In the genomic region with DNA sequence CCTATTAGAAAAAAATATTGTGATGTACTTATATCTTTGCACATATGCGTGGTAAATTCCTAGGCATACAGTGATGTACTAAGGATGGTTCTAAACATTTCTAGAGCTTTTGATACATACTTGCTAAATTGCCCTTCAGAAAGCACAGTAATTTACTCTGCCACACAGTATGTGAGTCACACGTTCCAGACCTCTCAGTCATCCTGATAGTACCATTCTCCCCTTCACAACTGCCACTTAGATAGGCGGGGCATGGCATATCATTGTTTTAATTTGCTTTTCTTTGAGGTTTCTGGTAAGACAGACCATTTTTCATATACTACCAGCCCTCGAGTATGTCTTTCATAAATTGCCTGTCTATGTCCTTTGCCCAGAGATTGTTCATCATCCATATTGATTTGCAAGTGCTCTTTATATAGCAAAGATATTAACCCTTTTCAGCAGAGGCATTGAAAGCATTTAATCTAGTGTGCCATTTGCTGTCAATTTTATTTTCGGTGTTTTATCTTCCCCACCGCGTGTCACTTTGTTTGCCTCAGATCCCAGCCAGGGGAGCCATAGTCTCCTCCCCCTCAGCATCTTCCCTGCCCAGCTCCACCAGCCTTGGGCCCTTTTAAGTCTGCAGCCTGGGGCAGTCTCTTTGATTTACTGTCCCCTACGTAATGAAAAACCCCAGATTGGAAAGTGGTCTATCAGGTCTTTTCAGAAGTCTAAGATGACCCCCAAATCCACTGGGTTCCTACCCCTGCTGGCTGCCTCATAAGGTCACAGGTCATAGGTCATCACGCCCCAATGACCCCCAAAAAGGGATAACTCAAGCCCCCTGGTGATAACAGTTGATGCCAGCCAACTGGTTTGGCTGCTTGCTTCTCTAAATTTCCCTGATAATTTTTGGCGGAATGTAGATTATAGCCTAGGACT, we compare ENCODE assay signal across 20 cellular contexts. TPM values are rescaled to one million over a fixed set of nuclear protein-coding genes. Genes with fewer than 3 reads are reported as not detected.
DNase-seq lines count a peak whose midpoint lies in the region; ATAC-seq and TF ChIP-seq lines count a peak whose summit lies in the region.
"Had no signal": no experiment of that assay in that cellular context is flagged by ENCODE, and none has a peak within 500 bp of the region (broad histone marks: within the 10 kb centered on the region; RNA-seq: fewer than 3 reads in every experiment).

No MANE protein-coding gene starts in this region.

- CTCF ChIA-PET in Panc1 (lab: Charles Lee), result interaction anchor here (0.7 to 0.9 kb wide), 2 partner anchors 16 to 21 kb away, joined by 3 read pairs; no protein-coding TSS in a partner anchor

- H3K27ac Mint-ChIP-seq in activated naive CD8-positive, alpha-beta T cell treated with anti-CD3 and anti-CD28 coated beads, Interleukin-2, amount 50 U/mL, for 24 hours, result no peak overlapping the region
- H3K27ac Mint-ChIP-seq in activated naive CD8-positive, alpha-beta T cell treated with anti-CD3 and anti-CD28 coated beads for 36 hours, result no peak overlapping the region
- H3K27ac Mint-ChIP-seq: brain, immature natural killer cell had no signal

- H3K27me3 ChIP-seq in Panc1 (ENCODE audit: control insufficient read depth, insufficient read depth, low read length), result no peaks in the 10 kb centered on the region; the same call in 1 of the 2 replicates
- H3K27me3 ChIP-seq: ovary, Peyer's patch had no signal

- DNase-seq in activated naive CD8-positive, alpha-beta T cell treated with anti-CD3 and anti-CD28 coated beads, Interleukin-2, amount 50 U/mL, for 24 hours, result no peak
- DNase-seq in activated naive CD8-positive, alpha-beta T cell treated with anti-CD3 and anti-CD28 coated beads for 36 hours, result no peak
- DNase-seq in Panc1 (ENCODE audit: low read depth, low spot score), result no peak
- DNase-seq in epithelial cell of esophagus (ENCODE audit: low read depth), result peak; percentile 76
- no peak for DNase-seq in RPMI8226
- DNase-seq in NCI-H2196 (lab: John Stamatoyannopoulos, UW; ENCODE audit: unreplicated experiment), result no peak
- DNase-seq: activated CD4-positive, alpha-beta T cell treated with anti-CD3 and anti-CD28 coated beads, Interleukin-2, amount 50 U/mL, for 1 hour; effector memory CD4-positive, alpha-beta T cell; gastrocnemius medialis; immature natural killer cell; NCI-H1417; NCI-H510A treated with DMSO at 0.1 percent for 48 hours; ovary; Peyer's patch; stimulated activated CD4-positive, alpha-beta T cell treated with anti-CD3 and anti-CD28 coated beads, Interleukin-12 subunit alpha, Interleukin-12 subunit beta, amount 100 ng/mL, for 4 hours had no signal

- H3K4me1 ChIP-seq in Panc1 (ENCODE audit: control insufficient read depth, insufficient read depth, low read length), result no peaks in the 10 kb centered on the region
- H3K4me1 ChIP-seq: gastrocnemius medialis, Peyer's patch, suprapubic skin had no signal

- H3K36me3 ChIP-seq in Panc1 (ENCODE audit: control insufficient read depth, insufficient read depth, low read length), result no peaks in the 10 kb centered on the region
- H3K36me3 ChIP-seq: gastrocnemius medialis, ovary, Peyer's patch, suprapubic skin had no signal

- no peak for TF ChIP-seq CTCF in Panc1 (IDR thresholded peaks at IDR 0.05)
- no peak for TF ChIP-seq CTCF in epithelial cell of esophagus (IDR thresholded peaks at IDR 0.05; ENCODE audit: insufficient read depth, low read depth, low read length, missing control alignments)

- in situ Hi-C loops in Panc1 (cut with HindIII; ENCODE audit: low pct_unique_long_range_greater_than_20kb, low sequenced_read_pairs), result no loop called here

- H3K27ac ChIP-seq in Panc1 (ENCODE audit: low read length), result no peak overlapping the region
- H3K27ac ChIP-seq: gastrocnemius medialis, ovary, Peyer's patch, suprapubic skin had no signal

- intact Hi-C loops in Panc1 (cut with micrococcal nuclease; ENCODE audit: unreplicated experiment), result no loop called here

- H3K4me1 Mint-ChIP-seq in activated naive CD8-positive, alpha-beta T cell treated with anti-CD3 and anti-CD28 coated beads, Interleukin-2, amount 50 U/mL, for 24 hours, result peaks cover 10% of the 10 kb centered on the region
- H3K4me1 Mint-ChIP-seq in activated naive CD8-positive, alpha-beta T cell treated with anti-CD3 and anti-CD28 coated beads for 36 hours, result peaks cover 7% of the 10 kb centered on the region
- H3K4me1 Mint-ChIP-seq: brain, immature natural killer cell had no signal

- no TSS peak for BruUV-seq in Panc1 (replicated peaks; lab: Mats Ljungman, UMichigan)

- no peak overlapping the region for H3K4me3 Mint-ChIP-seq in activated naive CD8-positive, alpha-beta T cell treated with anti-CD3 and anti-CD28 coated beads, Interleukin-2, amount 50 U/mL, for 24 hours
- H3K4me3 Mint-ChIP-seq in activated naive CD8-positive, alpha-beta T cell treated with anti-CD3 and anti-CD28 coated beads for 36 hours, result no peak overlapping the region
- H3K4me3 Mint-ChIP-seq: brain, immature natural killer cell had no signal

- H3K36me3 Mint-ChIP-seq in activated naive CD8-positive, alpha-beta T cell treated with anti-CD3 and anti-CD28 coated beads, Interleukin-2, amount 50 U/mL, for 24 hours (ENCODE audit: low read depth), result no peaks in the 10 kb centered on the region
- H3K36me3 Mint-ChIP-seq in activated naive CD8-positive, alpha-beta T cell treated with anti-CD3 and anti-CD28 coated beads for 36 hours, result no peaks in the 10 kb centered on the region
- H3K36me3 Mint-ChIP-seq: brain, immature natural killer cell had no signal

- no peaks in the 10 kb centered on the region; the same call in 1 of the 2 replicates for H3K9me3 ChIP-seq in Panc1 (ENCODE audit: control insufficient read depth, insufficient read depth, low read depth, low read length)
- H3K9me3 ChIP-seq: gastrocnemius medialis, ovary, Peyer's patch, suprapubic skin had no signal

- H3K27me3 Mint-ChIP-seq in activated naive CD8-positive, alpha-beta T cell treated with anti-CD3 and anti-CD28 coated beads, Interleukin-2, amount 50 U/mL, for 24 hours, result peaks cover 41% of the 10 kb centered on the region
- H3K27me3 Mint-ChIP-seq in activated naive CD8-positive, alpha-beta T cell treated with anti-CD3 and anti-CD28 coated beads for 36 hours, result peaks cover 53% of the 10 kb centered on the region

- peak; percentile 91 for ATAC-seq in activated naive CD8-positive, alpha-beta T cell treated with anti-CD3 and anti-CD28 coated beads, Interleukin-2, amount 50 U/mL, for 24 hours
- peak; percentile 93 for ATAC-seq in Panc1
- ATAC-seq in GM21786 (IDR thresholded peaks at IDR 0.05; ENCODE audit: unreplicated experiment), result no peak
- no peak for ATAC-seq in HG02981 (IDR thresholded peaks at IDR 0.05; ENCODE audit: unreplicated experiment)
- ATAC-seq: gastrocnemius medialis had no signal

- POLR2A ChIA-PET in Panc1 (lab: Charles Lee), result no interaction called here

- no peaks in the 10 kb centered on the region for H3K9me3 Mint-ChIP-seq in activated naive CD8-positive, alpha-beta T cell treated with anti-CD3 and anti-CD28 coated beads, Interleukin-2, amount 50 U/mL, for 24 hours
- H3K9me3 Mint-ChIP-seq in activated naive CD8-positive, alpha-beta T cell treated with anti-CD3 and anti-CD28 coated beads for 36 hours, result no peaks in the 10 kb centered on the region
- H3K9me3 Mint-ChIP-seq: immature natural killer cell had no signal

- no peak overlapping the region for H3K4me3 ChIP-seq in Panc1 (ENCODE audit: low read depth in 2 of 2, low read length in 2 of 2)
- H3K4me3 ChIP-seq in epithelial cell of esophagus (ENCODE audit: low read length), result no peak overlapping the region
- H3K4me3 ChIP-seq: gastrocnemius medialis, ovary, Peyer's patch, suprapubic skin had no signal

RNA-seq across cellular contexts. Expression of gene PAX7, which starts 11.8 kb away (rescaled TPM):
- not detected for total RNA-seq in activated naive CD8-positive, alpha-beta T cell treated with anti-CD3 and anti-CD28 coated beads for 36 hours
- total RNA-seq in Panc1 (2021; ENCODE audit: unreplicated experiment), result not detected
- polyA plus RNA-seq in Panc1 (2012; ENCODE audit: insufficient read length), result not detected
- total RNA-seq: ovary; Peyer's patch; T-helper 2 cell treated with Interferon-gamma antibody and Interleukin-4, amounts not matched to agents 100 ng/mL and 5 ng/mL, for 36 hours had no signal
- polyA plus RNA-seq: immature natural killer cell, ovary had no signal

Comparison
In these comparisons a context has a peak if more than half of its experiments do, and no peak if none do; other contexts are left out.
1. ATAC-seq: peak in activated naive CD8-positive, alpha-beta T cell treated with anti-CD3 and anti-CD28 coated beads, Interleukin-2, amount 50 U/mL, for 24 hours (single experiment) and Panc1 (single experiment); none in GM21786 (single experiment) and HG02981 (single experiment).